ENCODE assay signal across 20 cellular contexts in the genomic region with DNA sequence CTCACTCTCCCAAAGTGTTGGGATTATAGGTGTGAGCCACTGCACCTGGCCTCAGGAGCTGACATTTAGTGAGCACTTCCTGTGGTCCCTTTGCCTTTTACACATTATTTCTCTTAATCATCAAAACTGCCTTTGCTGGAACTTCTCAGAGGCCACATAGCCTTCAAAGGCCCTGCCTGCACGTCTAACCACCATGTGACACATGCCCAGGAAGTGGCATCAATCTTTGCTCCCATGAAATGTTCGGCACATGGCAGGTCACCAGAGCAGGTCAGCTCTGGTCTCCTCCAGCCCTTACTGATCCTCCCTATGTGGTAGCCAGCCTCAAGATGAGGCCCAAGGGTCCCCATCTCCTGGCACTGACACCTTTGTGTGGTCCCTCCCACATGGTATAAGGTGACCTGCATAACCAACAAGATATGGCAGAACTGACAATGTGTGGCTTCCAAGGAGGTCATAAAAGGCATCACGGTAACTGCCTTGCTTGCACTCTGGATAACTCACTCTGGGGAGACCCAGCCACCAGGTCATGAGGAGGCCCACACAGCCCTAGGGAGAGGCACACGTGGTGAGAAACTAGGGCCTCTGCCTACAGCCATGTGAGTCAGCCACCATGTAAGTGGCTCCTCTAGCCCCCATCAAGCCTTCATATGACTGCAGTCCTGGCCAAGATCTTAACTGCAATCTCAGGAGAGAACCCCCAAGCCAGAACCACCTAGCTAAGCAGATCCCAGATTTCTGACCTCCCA. TPM values are rescaled to one million over a fixed set of nuclear protein-coding genes. Genes with fewer than 3 reads are reported as not detected.
DNase-seq lines count a peak whose midpoint lies in the region; ATAC-seq and TF ChIP-seq lines count a peak whose summit lies in the region.
"Had no signal": no experiment of that assay in that cellular context is flagged by ENCODE, and none has a peak within 500 bp of the region (broad histone marks: within the 10 kb centered on the region; RNA-seq: fewer than 3 reads in every experiment).

No MANE protein-coding gene starts in this region.

- no peaks in the 10 kb centered on the region for H3K27me3 Mint-ChIP-seq in activated T-cell treated with anti-CD3 and anti-CD28 coated beads, Interleukin-2, amount 50 U/mL, for 24 hours
- H3K27me3 Mint-ChIP-seq in activated naive CD8-positive, alpha-beta T cell treated with anti-CD3 and anti-CD28 coated beads for 36 hours = no peaks in the 10 kb centered on the region
- no peaks in the 10 kb centered on the region for H3K27me3 Mint-ChIP-seq in CD8-positive, alpha-beta memory T cell
- H3K27me3 Mint-ChIP-seq: activated B cell treated with CpG ODN at 0.5 μM for 24 hours had no signal

- no peak overlapping the region for H3K4me3 Mint-ChIP-seq in activated T-cell treated with anti-CD3 and anti-CD28 coated beads, Interleukin-2, amount 50 U/mL, for 24 hours
- no peak overlapping the region for H3K4me3 Mint-ChIP-seq in activated naive CD8-positive, alpha-beta T cell treated with anti-CD3 and anti-CD28 coated beads for 36 hours
- no peak overlapping the region for H3K4me3 Mint-ChIP-seq in CD8-positive, alpha-beta memory T cell
- H3K4me3 Mint-ChIP-seq: activated B cell treated with CpG ODN at 0.5 μM for 24 hours, endodermal cell, natural killer cell had no signal

- H3K36me3 ChIP-seq in IMR-90 (ENCODE audit: control insufficient read depth, insufficient read depth, low read length) = no peaks in the 10 kb centered on the region
- no peaks in the 10 kb centered on the region for H3K36me3 ChIP-seq in CD8-positive, alpha-beta memory T cell (ENCODE audit: insufficient read depth, low read length)
- H3K36me3 ChIP-seq: sigmoid colon, SJSA1 had no signal

- no peaks in the 10 kb centered on the region for H3K9me3 ChIP-seq in IMR-90 (ENCODE audit: control insufficient read depth, insufficient read depth, low read length)
- H3K9me3 ChIP-seq in CD8-positive, alpha-beta memory T cell (ENCODE audit: low read length) = no peaks in the 10 kb centered on the region
- H3K9me3 ChIP-seq: sigmoid colon, SJSA1, testis had no signal

- H3K4me1 Mint-ChIP-seq in activated T-cell treated with anti-CD3 and anti-CD28 coated beads, Interleukin-2, amount 50 U/mL, for 24 hours (ENCODE audit: low read depth) = peaks cover 30% of the 10 kb centered on the region
- H3K4me1 Mint-ChIP-seq in activated naive CD8-positive, alpha-beta T cell treated with anti-CD3 and anti-CD28 coated beads for 36 hours = peaks cover 15% of the 10 kb centered on the region
- peaks cover 5 to 13% (median 7%) of the 10 kb centered on the region in 3 donors for H3K4me1 Mint-ChIP-seq in CD8-positive, alpha-beta memory T cell
- H3K4me1 Mint-ChIP-seq: activated B cell treated with CpG ODN at 0.5 μM for 24 hours had no signal

- no peak overlapping the region for H2BK5ac ChIP-seq in IMR-90 (ENCODE audit: low read depth, low read length, poor library complexity, severe bottlenecking)

- BruUV-seq in IMR-90 (replicated peaks; lab: Mats Ljungman, UMichigan) = no TSS peak

- H3K4me1 ChIP-seq in IMR-90 (ENCODE audit: control insufficient read depth, insufficient read depth, low read length) = no peaks in the 10 kb centered on the region
- H3K4me1 ChIP-seq in CD8-positive, alpha-beta memory T cell (ENCODE audit: insufficient read depth, low read length) = no peaks in the 10 kb centered on the region
- H3K4me1 ChIP-seq: sigmoid colon, testis had no signal

- H4K5ac ChIP-seq in IMR-90 (ENCODE audit: low read depth, low read length) = no peak overlapping the region

- no peak overlapping the region for H3K14ac ChIP-seq in IMR-90 (replicated peaks; ENCODE audit: low read depth, low read length)

- CTCF ChIA-PET in IMR-90 (lab: Yijun Ruan, JAX) = interaction anchor here (0.6 to 2.5 kb wide), 2 partner anchors 12 to 509 kb away, joined by 5 to 12 read pairs; no protein-coding TSS in a partner anchor
- CTCF ChIA-PET in CD8-positive, alpha-beta memory T cell (lab: Charles Lee) = interaction anchor here (0.6 kb wide), 1 partner anchor 39 kb away, joined by 3 read pairs; no protein-coding TSS in a partner anchor

- no peaks in the 10 kb centered on the region for H3K79me1 ChIP-seq in IMR-90 (ENCODE audit: low read depth in 1 of 2, low read length in 2 of 2)

- H3K23ac ChIP-seq in IMR-90 (ENCODE audit: low read depth, low read length) = no peak overlapping the region

- H3K56ac ChIP-seq in IMR-90 (ENCODE audit: extremely low read depth, insufficient read depth, low read length) = no peak overlapping the region

- in situ Hi-C loops in IMR-90 (cut with MboI; ENCODE audit: low sequenced_read_pairs) = no loop called here

- H3K9ac ChIP-seq in IMR-90 (ENCODE audit: low read depth, low read length) = no peak overlapping the region

- peak overlapping the region; percentile 34 for H2AFZ ChIP-seq in IMR-90 (replicated peaks; ENCODE audit: low read length, poor library complexity)

- peak; percentile 53 for DNase-seq in activated T-cell treated with anti-CD3 and anti-CD28 coated beads, Interleukin-2, amount 50 U/mL, for 24 hours
- DNase-seq in activated T-cell treated with anti-CD3 and anti-CD28 coated beads, Interleukin-2, amount 50 U/mL, for 1 hour = no peak
- no peak for DNase-seq in IMR-90
- DNase-seq in activated naive CD8-positive, alpha-beta T cell treated with anti-CD3 and anti-CD28 coated beads for 36 hours = peak; percentile 40
- DNase-seq in stimulated activated CD8-positive, alpha-beta memory T cell treated with anti-CD3 and anti-CD28 coated beads, Interleukin-4, amount 100 ng/mL, for 48 hours = peak; percentile 70
- DNase-seq in NCI-H1105 treated with DMSO at 0.1 percent for 48 hours (lab: John Stamatoyannopoulos, UW) = no peak
- DNase-seq in CD8-positive, alpha-beta memory T cell = no peak
- DNase-seq: activated B cell treated with CpG ODN at 0.5 μM for 24 hours, DMS79, endodermal cell, left colon, MV-4-11, natural killer cell, NCI-H2029, NCI-H345, PC-3, sigmoid colon, testis had no signal

- peak overlapping the region; percentile 36; the same call in 1 of the 3 replicates for H2BK15ac ChIP-seq in IMR-90 (ENCODE audit: low read depth, low read length)

- dilution Hi-C loops in IMR-90 (cut with HindIII; ENCODE audit: low sequenced_read_pairs, unreplicated experiment) = no loop called here

- no peaks in the 10 kb centered on the region for H3K9me3 Mint-ChIP-seq in activated T-cell treated with anti-CD3 and anti-CD28 coated beads, Interleukin-2, amount 50 U/mL, for 24 hours
- H3K9me3 Mint-ChIP-seq in activated naive CD8-positive, alpha-beta T cell treated with anti-CD3 and anti-CD28 coated beads for 36 hours = no peaks in the 10 kb centered on the region
- no peaks in the 10 kb centered on the region for H3K9me3 Mint-ChIP-seq in CD8-positive, alpha-beta memory T cell
- H3K9me3 Mint-ChIP-seq: activated B cell treated with CpG ODN at 0.5 μM for 24 hours, endodermal cell, natural killer cell had no signal

- POLR2A ChIA-PET in IMR-90 (lab: Charles Lee; ENCODE audit: unreplicated experiment) = no interaction called here
- POLR2A ChIA-PET in CD8-positive, alpha-beta memory T cell (lab: Charles Lee) = no interaction called here

- H3K18ac ChIP-seq in IMR-90 (ENCODE audit: low read depth, low read length) = no peak overlapping the region

- WGBS in IMR-90 (ENCODE audit: extremely low coverage in 2 of 2, insufficient read length in 1 of 2), 2 experiments = 62% methylated on average over 3 of the region's 4 CpGs; no CpG with 5 or more reads in 1 of the 2 experiments

- intact Hi-C loops in IMR-90 (cut with micrococcal nuclease) = no loop called here

- H2BK20ac ChIP-seq in IMR-90 (ENCODE audit: low read depth, low read length) = no peak overlapping the region; the same call in 1 of the 2 replicates

- peak overlapping the region; percentile 13; the same call in 1 of the 2 replicates for H3K4ac ChIP-seq in IMR-90 (ENCODE audit: low read depth, low read length)

- no peak for TF ChIP-seq RAD21 in IMR-90 (IDR thresholded peaks at IDR 0.05; ENCODE audit: low read length)

- no peaks in the 10 kb centered on the region for H4K20me1 ChIP-seq in IMR-90 (ENCODE audit: insufficient read depth, low read length)

- no peak for TF ChIP-seq POLR2A in IMR-90 (IDR thresholded peaks at IDR 0.05; ENCODE audit: low read depth, low read length)

- no peak overlapping the region for H3K4me3 ChIP-seq in IMR-90 (ENCODE audit: insufficient read depth, low read depth, low read length)
- no peak overlapping the region for H3K4me3 ChIP-seq in CD8-positive, alpha-beta memory T cell (ENCODE audit: low read length)
- H3K4me3 ChIP-seq: sigmoid colon, SJSA1, testis had no signal

- H3K27ac Mint-ChIP-seq in activated T-cell treated with anti-CD3 and anti-CD28 coated beads, Interleukin-2, amount 50 U/mL, for 24 hours = peak overlapping the region; percentile 66
- H3K27ac Mint-ChIP-seq in activated naive CD8-positive, alpha-beta T cell treated with anti-CD3 and anti-CD28 coated beads for 36 hours = peak overlapping the region; percentile 78
- H3K27ac Mint-ChIP-seq in CD8-positive, alpha-beta memory T cell = peak overlapping the region in 4 of 8 donors; percentile 20 to 59 (median 54)
- H3K27ac Mint-ChIP-seq: activated B cell treated with CpG ODN at 0.5 μM for 24 hours, endodermal cell had no signal

- H3K36me3 Mint-ChIP-seq in activated T-cell treated with anti-CD3 and anti-CD28 coated beads, Interleukin-2, amount 50 U/mL, for 24 hours (ENCODE audit: low read depth) = no peaks in the 10 kb centered on the region
- no peaks in the 10 kb centered on the region for H3K36me3 Mint-ChIP-seq in activated naive CD8-positive, alpha-beta T cell treated with anti-CD3 and anti-CD28 coated beads for 36 hours
- H3K36me3 Mint-ChIP-seq in CD8-positive, alpha-beta memory T cell = no peaks in the 10 kb centered on the region
- H3K36me3 Mint-ChIP-seq: natural killer cell had no signal

- no peak overlapping the region for H4K8ac ChIP-seq in IMR-90 (ENCODE audit: low read depth in 2 of 2, low read length in 2 of 2)

- H3K9me1 ChIP-seq in IMR-90 (ENCODE audit: insufficient read depth, low read length) = 0 out of 2 replicates have a peak, but pooled peaks cover 3% of the 10 kb centered on the region

- H3K27ac ChIP-seq in IMR-90 (ENCODE audit: insufficient read depth, low read length) = no peak overlapping the region
- H3K27ac ChIP-seq in CD8-positive, alpha-beta memory T cell (ENCODE audit: low read depth, low read length) = no peak overlapping the region
- H3K27ac ChIP-seq: sigmoid colon, SJSA1, testis had no signal

- ATAC-seq in IMR-90 (ENCODE audit: low read depth) (no peak), HG03354 (IDR thresholded peaks at IDR 0.05; ENCODE audit: poor library complexity, severe bottlenecking, unreplicated experiment) (no peak)
- ATAC-seq: left colon, PC-3 had no signal

- H2BK120ac ChIP-seq in IMR-90 (ENCODE audit: low read depth, low read length) = no peak overlapping the region

- H4K91ac ChIP-seq in IMR-90 (ENCODE audit: insufficient read depth, low read depth, low read length) = no peak overlapping the region

- H2AK9ac ChIP-seq in IMR-90 (replicated peaks; ENCODE audit: low read depth, low read length, poor library complexity) = peak overlapping the region; percentile 79

- no peak overlapping the region for H3K4me2 ChIP-seq in IMR-90 (ENCODE audit: low read depth, low read length)

- H3K27me3 ChIP-seq in IMR-90 (ENCODE audit: control insufficient read depth, insufficient read depth, low read length) = no peaks in the 10 kb centered on the region
- H3K27me3 ChIP-seq in CD8-positive, alpha-beta memory T cell (ENCODE audit: insufficient read depth, low read length, poor library complexity, severe bottlenecking) = no peaks in the 10 kb centered on the region
- H3K27me3 ChIP-seq: sigmoid colon, SJSA1, testis had no signal

- TF ChIP-seq CTCF in IMR-90 (conservative IDR thresholded peaks at IDR 0.05; ENCODE audit: low read depth, low read length) = no peak

- peak overlapping the region; percentile 43; the same call in 1 of the 2 replicates for H2AK5ac ChIP-seq in IMR-90 (ENCODE audit: low read depth, low read length)

RNA-seq across cellular contexts. Expression of gene HMGA1, which starts 28.8 kb away (rescaled TPM):
- total RNA-seq in IMR-90 (2012; rRNA removed) = 101 and 129 TPM in 2 replicates
- polyA plus RNA-seq in IMR-90 (2012; rRNA removed) = 589 and 652 TPM in 2 replicates
- 380 and 646 TPM in 2 replicates for polyA plus RNA-seq in IMR-90 (2012; cell fraction: cytosol; rRNA removed)
- 226 and 344 TPM in 2 replicates for polyA plus RNA-seq in IMR-90 (2012; cell fraction: nucleus; rRNA removed; ENCODE audit: low replicate concordance)
- 100 to 1,000 TPM; 803 to 814 TPM for total RNA-seq in activated naive CD8-positive, alpha-beta T cell treated with anti-CD3 and anti-CD28 coated beads for 36 hours
- 100 to 1,000 TPM; 490 to 506 TPM for total RNA-seq in CD8-positive, alpha-beta memory T cell
- polyA plus RNA-seq in CD8-positive, alpha-beta memory T cell = 33.1 TPM

RNA-seq across cellular contexts. Expression of gene SMIM29, which starts 40.9 kb away (rescaled TPM):
- 8.1 and 8.4 TPM in 2 replicates for total RNA-seq in IMR-90 (2012; rRNA removed)
- 25.6 and 28.9 TPM in 2 replicates for polyA plus RNA-seq in IMR-90 (2012; rRNA removed)
- 27.3 and 43.9 TPM in 2 replicates for polyA plus RNA-seq in IMR-90 (2012; cell fraction: cytosol; rRNA removed)
- polyA plus RNA-seq in IMR-90 (2012; cell fraction: nucleus; rRNA removed; ENCODE audit: low replicate concordance) = 16.8 and 47.4 TPM in 2 replicates
- total RNA-seq in activated naive CD8-positive, alpha-beta T cell treated with anti-CD3 and anti-CD28 coated beads for 36 hours = 10 to 100 TPM; 13.1 to 14.2 TPM
- 10 to 100 TPM; 23.0 to 26.0 TPM for total RNA-seq in CD8-positive, alpha-beta memory T cell
- 62.5 TPM for polyA plus RNA-seq in CD8-positive, alpha-beta memory T cell

Comparison
In these comparisons a context has a peak if more than half of its experiments do, and no peak if none do; other contexts are left out.
1. DNase-seq: peak in activated T-cell treated with anti-CD3 and anti-CD28 coated beads, Interleukin-2, amount 50 U/mL, for 24 hours (single experiment), activated naive CD8-positive, alpha-beta T cell treated with anti-CD3 and anti-CD28 coated beads for 36 hours (single experiment) and stimulated activated CD8-positive, alpha-beta memory T cell treated with anti-CD3 and anti-CD28 coated beads, Interleukin-4, amount 100 ng/mL, for 48 hours (single experiment); none in activated T-cell treated with anti-CD3 and anti-CD28 coated beads, Interleukin-2, amount 50 U/mL, for 1 hour (single experiment), IMR-90 (single experiment), NCI-H1105 treated with DMSO at 0.1 percent for 48 hours (single experiment) and CD8-positive, alpha-beta memory T cell (0 of 5).